ENCODE assay signal across 33 cellular contexts in genomic region chr5:138986186-138986775, GRCh38.
DNase-seq lines count a peak whose midpoint lies in the region; ATAC-seq and TF ChIP-seq lines count a peak whose summit lies in the region.
"Had no signal": no experiment of that assay in that cellular context is flagged by ENCODE, and none has a peak within 500 bp of the region (broad histone marks: within the 10 kb centered on the region; RNA-seq: fewer than 3 reads in every experiment).

No MANE protein-coding gene starts in this region.

- no peaks in the 10 kb centered on the region for H3K9me3 Mint-ChIP-seq in activated CD8-positive, alpha-beta memory T cell treated with anti-CD3 and anti-CD28 coated beads, Interleukin-2, amount 10 ng/mL, durations not matched to agents 7 days and 5 days (ENCODE audit: low read depth)
- H3K9me3 Mint-ChIP-seq in glutamatergic neuron (ENCODE audit: unreplicated experiment), result peaks cover 2% of the 10 kb centered on the region
- H3K9me3 Mint-ChIP-seq: activated CD4-positive, alpha-beta T cell treated with anti-CD3 and anti-CD28 coated beads, Interleukin-2, amount 10 ng/mL, durations not matched to agents 24 days and 14 days; activated naive CD8-positive, alpha-beta T cell treated with anti-CD3 and anti-CD28 coated beads for 36 hours; activated T-cell treated with anti-CD3 and anti-CD28 coated beads, Interleukin-2, amount 50 U/mL, for 24 hours; IgD-negative memory B cell; T-cell; WTC11 had no signal

- DNase-seq in activated CD8-positive, alpha-beta memory T cell treated with anti-CD3 and anti-CD28 coated beads, Interleukin-2, amount 10 ng/mL, durations not matched to agents 7 days and 5 days, result peak; percentile 16
- no peak for DNase-seq in activated CD8-positive, alpha-beta memory T cell treated with anti-CD3 and anti-CD28 coated beads, Interleukin-2, amount 50 U/mL, for 4 hours
- DNase-seq in PC-3 (peak; percentile 0), glutamatergic neuron (no peak), COLO829 (ENCODE audit: low spot score) (no peak)
- DNase-seq: activated CD4-positive, alpha-beta T cell treated with anti-CD3 and anti-CD28 coated beads, Interleukin-2, amount 10 ng/mL, durations not matched to agents 24 days and 14 days; activated CD8-positive, alpha-beta memory T cell treated with anti-CD3 and anti-CD28 coated beads for 24 hours; activated gamma-delta T cell; activated naive CD8-positive, alpha-beta T cell treated with anti-CD3 and anti-CD28 coated beads for 36 hours; activated T-cell treated with anti-CD3 and anti-CD28 coated beads, Interleukin-2, amount 50 U/mL, for 24 hours; anterior cingulate cortex; CD4-positive, CD25-positive, alpha-beta regulatory T cell; DMS153; effector CD8-positive, alpha-beta T cell; left ventricle myocardium inferior; mesendoderm; NCI-H1048; NCI-H1694; NCI-H526 treated with DMSO at 0.1 percent for 48 hours; SJCRH30; stimulated activated naive CD4-positive, alpha-beta T cell; T-cell; uterus had no signal

- H3K4me1 Mint-ChIP-seq in activated CD8-positive, alpha-beta memory T cell treated with anti-CD3 and anti-CD28 coated beads, Interleukin-2, amount 10 ng/mL, durations not matched to agents 7 days and 5 days, result peaks cover 17% of the 10 kb centered on the region
- peaks cover 17% of the 10 kb centered on the region for H3K4me1 Mint-ChIP-seq in glutamatergic neuron (ENCODE audit: low read depth, unreplicated experiment)
- H3K4me1 Mint-ChIP-seq: IgD-negative memory B cell, WTC11 had no signal

- H3K9me3 ChIP-seq in PC-3 (ENCODE audit: low read length), result no peaks in the 10 kb centered on the region
- H3K9me3 ChIP-seq: left ventricle myocardium inferior, SJCRH30, uterus had no signal

- H3K27ac ChIP-seq in PC-3 (ENCODE audit: low read length), result no peak overlapping the region
- H3K27ac ChIP-seq: cardiac muscle cell, epithelial cell of prostate, left ventricle myocardium inferior, parathyroid adenoma, SJCRH30 had no signal

- H4K20me1 ChIP-seq in PC-3 (ENCODE audit: low read length), result peaks cover 5% of the 10 kb centered on the region; the same call in 1 of the 2 replicates

- H3K36me3 Mint-ChIP-seq in activated CD8-positive, alpha-beta memory T cell treated with anti-CD3 and anti-CD28 coated beads, Interleukin-2, amount 10 ng/mL, durations not matched to agents 7 days and 5 days, result no peaks in the 10 kb centered on the region
- H3K36me3 Mint-ChIP-seq in glutamatergic neuron (ENCODE audit: unreplicated experiment), result no peaks in the 10 kb centered on the region
- H3K36me3 Mint-ChIP-seq: WTC11 had no signal

- TF ChIP-seq CTCF in PC-3 (conservative IDR thresholded peaks at IDR 0.05; ENCODE audit: low read depth, low read length) (no peak), glutamatergic neuron (IDR thresholded peaks at IDR 0.05; ENCODE audit: partially characterized antibody, unreplicated experiment) (no peak)

- H3K9me2 ChIP-seq in PC-3 (replicated peaks; ENCODE audit: low read length), result no peaks in the 10 kb centered on the region

- ATAC-seq in activated CD8-positive, alpha-beta memory T cell treated with anti-CD3 and anti-CD28 coated beads, Interleukin-2, amount 10 ng/mL, durations not matched to agents 7 days and 5 days, result no peak
- ATAC-seq in PC-3, result no peak
- ATAC-seq in esophagus mucosa, result no peak
- ATAC-seq in GM18519 (IDR thresholded peaks at IDR 0.05; ENCODE audit: low FRiP score, unreplicated experiment), result no peak
- ATAC-seq in HG03175 (IDR thresholded peaks at IDR 0.05; ENCODE audit: unreplicated experiment), result no peak
- ATAC-seq: GM12878, T-cell, WTC11 had no signal

- BruUV-seq in PC-3 (replicated peaks; lab: Mats Ljungman, UMichigan), result no TSS peak

- no peak overlapping the region for H3K4me2 ChIP-seq in PC-3 (ENCODE audit: low read length)

- intact Hi-C loops in PC-3 (cut with micrococcal nuclease), result no loop called here

- peaks cover 41% of the 10 kb centered on the region for H3K79me2 ChIP-seq in PC-3 (ENCODE audit: low read length)
- H3K79me2 ChIP-seq: parathyroid adenoma had no signal

- POLR2A ChIA-PET in PC-3 (lab: Charles Lee; ENCODE audit: unreplicated experiment), result interaction anchor here (0.6 kb wide), 1 partner anchor 235 kb away, joined by 3 read pairs; no protein-coding TSS in a partner anchor

- no peaks in the 10 kb centered on the region for H3K4me1 ChIP-seq in PC-3 (ENCODE audit: insufficient read depth, low read length)
- H3K4me1 ChIP-seq: parathyroid adenoma, SJCRH30, uterus had no signal

- no peak overlapping the region for H3K9ac ChIP-seq in PC-3 (ENCODE audit: low read length)
- H3K9ac ChIP-seq: parathyroid adenoma had no signal

- H2AFZ ChIP-seq in PC-3 (ENCODE audit: low read length), result no peak overlapping the region
- H2AFZ ChIP-seq: parathyroid adenoma had no signal

- H3K4me3 Mint-ChIP-seq in activated CD8-positive, alpha-beta memory T cell treated with anti-CD3 and anti-CD28 coated beads, Interleukin-2, amount 10 ng/mL, durations not matched to agents 7 days and 5 days, result no peak overlapping the region
- peak overlapping the region; percentile 39 for H3K4me3 Mint-ChIP-seq in glutamatergic neuron (ENCODE audit: unreplicated experiment)
- H3K4me3 Mint-ChIP-seq: activated CD4-positive, alpha-beta T cell treated with anti-CD3 and anti-CD28 coated beads, Interleukin-2, amount 10 ng/mL, durations not matched to agents 24 days and 14 days; activated naive CD8-positive, alpha-beta T cell treated with anti-CD3 and anti-CD28 coated beads for 36 hours; activated T-cell treated with anti-CD3 and anti-CD28 coated beads, Interleukin-2, amount 50 U/mL, for 24 hours; CD4-positive, CD25-positive, alpha-beta regulatory T cell; IgD-negative memory B cell; T-cell; WTC11 had no signal

- no peaks in the 10 kb centered on the region for H3F3A ChIP-seq in PC-3 (ENCODE audit: low read length, unreplicated experiment)

- no peak overlapping the region for H3K27ac Mint-ChIP-seq in activated CD8-positive, alpha-beta memory T cell treated with anti-CD3 and anti-CD28 coated beads, Interleukin-2, amount 10 ng/mL, durations not matched to agents 7 days and 5 days
- H3K27ac Mint-ChIP-seq in glutamatergic neuron (ENCODE audit: unreplicated experiment), result peak overlapping the region; percentile 30
- H3K27ac Mint-ChIP-seq: activated CD4-positive, alpha-beta T cell treated with anti-CD3 and anti-CD28 coated beads, Interleukin-2, amount 10 ng/mL, durations not matched to agents 24 days and 14 days; activated naive CD8-positive, alpha-beta T cell treated with anti-CD3 and anti-CD28 coated beads for 36 hours; activated T-cell treated with anti-CD3 and anti-CD28 coated beads, Interleukin-2, amount 50 U/mL, for 24 hours; IgD-negative memory B cell; T-cell; WTC11 had no signal

- H3K27me3 Mint-ChIP-seq in activated CD8-positive, alpha-beta memory T cell treated with anti-CD3 and anti-CD28 coated beads, Interleukin-2, amount 10 ng/mL, durations not matched to agents 7 days and 5 days, result no peaks in the 10 kb centered on the region
- peaks cover 2% of the 10 kb centered on the region for H3K27me3 Mint-ChIP-seq in glutamatergic neuron (ENCODE audit: unreplicated experiment)
- H3K27me3 Mint-ChIP-seq: activated CD4-positive, alpha-beta T cell treated with anti-CD3 and anti-CD28 coated beads, Interleukin-2, amount 10 ng/mL, durations not matched to agents 24 days and 14 days; activated naive CD8-positive, alpha-beta T cell treated with anti-CD3 and anti-CD28 coated beads for 36 hours; activated T-cell treated with anti-CD3 and anti-CD28 coated beads, Interleukin-2, amount 50 U/mL, for 24 hours; CD4-positive, CD25-positive, alpha-beta regulatory T cell; IgD-negative memory B cell had no signal

- no peak overlapping the region for H3K4me3 ChIP-seq in PC-3 (ENCODE audit: low read length)
- H3K4me3 ChIP-seq: cardiac muscle cell, GM12878, left ventricle myocardium inferior, SJCRH30, skin epidermis, uterus had no signal

- H3K27me3 ChIP-seq in PC-3 (ENCODE audit: low read length), result no peaks in the 10 kb centered on the region
- H3K27me3 ChIP-seq: cardiac muscle cell, SJCRH30, uterus had no signal

- CTCF ChIA-PET in activated CD8-positive, alpha-beta memory T cell treated with anti-CD3 and anti-CD28 coated beads, Interleukin-2, amount 10 ng/mL, durations not matched to agents 7 days and 5 days (lab: Charles Lee), result interaction anchor here (1.2 kb wide), 1 partner anchor 70 kb away, joined by 5 read pairs; no protein-coding TSS in a partner anchor
- CTCF ChIA-PET in PC-3 (lab: Charles Lee), result interaction anchor here (0.9 kb wide), 1 partner anchor 232 kb away, joined by 5 read pairs; no protein-coding TSS in a partner anchor

- peaks cover 23% of the 10 kb centered on the region; the same call in 1 of the 2 replicates for H3K36me3 ChIP-seq in PC-3 (ENCODE audit: low read depth, low read length)
- H3K36me3 ChIP-seq: cardiac muscle cell, SJCRH30, uterus had no signal

Comparison
In these comparisons a context has a peak if more than half of its experiments do, and no peak if none do; other contexts are left out.
1. DNase-seq: peak in activated CD8-positive, alpha-beta memory T cell treated with anti-CD3 and anti-CD28 coated beads, Interleukin-2, amount 10 ng/mL, durations not matched to agents 7 days and 5 days (single experiment) and PC-3 (single experiment); none in activated CD8-positive, alpha-beta memory T cell treated with anti-CD3 and anti-CD28 coated beads, Interleukin-2, amount 50 U/mL, for 4 hours (single experiment), glutamatergic neuron (single experiment) and COLO829 (single experiment).